In the genomic region with DNA sequence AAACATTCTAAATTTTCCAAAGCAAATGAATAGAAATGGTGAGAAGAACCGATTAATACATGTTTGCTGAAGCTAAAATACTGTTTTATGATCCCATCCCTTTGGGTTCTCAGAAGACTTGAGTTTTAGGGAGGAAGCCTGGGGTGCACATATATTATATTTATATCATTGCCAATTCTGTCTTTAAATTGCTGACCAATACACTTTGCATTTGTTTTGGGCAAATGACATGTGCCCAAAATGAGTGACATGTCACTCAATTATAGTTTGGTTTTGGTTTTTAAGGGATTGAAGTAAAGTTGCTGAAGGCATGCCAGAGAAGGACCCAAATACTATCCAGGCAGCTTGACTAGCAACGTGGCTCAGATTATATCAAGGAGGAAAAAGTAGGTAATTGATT, we compare ENCODE assay signal across 2 cellular contexts.
A peak's percentile ranks its signal among the peaks of the same experiment; 100 is the strongest.
TF ChIP-seq lines count a peak whose summit lies in the region.

No MANE protein-coding gene starts in this region.

TF ChIP-seq in A549, 52 proteins besides CTCF, POLR2A, EP300 and RAD21:
- no peak for TF ChIP-seq MYC (IDR thresholded peaks at IDR 0.05; ENCODE audit: borderline replicate concordance, low read length)
- TF ChIP-seq MAFK (IDR thresholded peaks at IDR 0.05; ENCODE audit: partially characterized antibody) = peak; percentile 72

TF ChIP-seq in IMR-90, 13 proteins besides CTCF, POLR2A, EP300 and RAD21:
- TF ChIP-seq NFE2L2 (IDR thresholded peaks at IDR 0.05; ENCODE audit: low read depth, low read length) = no peak
- TF ChIP-seq MAFK (IDR thresholded peaks at IDR 0.05; ENCODE audit: low read depth, low read length) = peak; percentile 59
TF ChIP-seq in IMR-90: peak in this region for 1.
